Comparison of ENCODE assay signal across 17 cellular contexts in genomic region chr19:51293571-51294210, GRCh38. TPM values are rescaled to one million over a fixed set of nuclear protein-coding genes. Genes with fewer than 3 reads are reported as not detected.
DNase-seq lines count a peak whose midpoint lies in the region; ATAC-seq and TF ChIP-seq lines count a peak whose summit lies in the region.
"Had no signal": no experiment of that assay in that cellular context is flagged by ENCODE, and none has a peak within 500 bp of the region (broad histone marks: within the 10 kb centered on the region; RNA-seq: fewer than 3 reads in every experiment).

No MANE protein-coding gene starts in this region.

- peak overlapping the region; percentile 76 for H3K27ac ChIP-seq in HUES48 (ENCODE audit: low read depth, low read length)
- H3K27ac ChIP-seq in endodermal cell (ENCODE audit: low read depth, low read length): no peak overlapping the region
- no peak overlapping the region for H3K27ac ChIP-seq in CD8-positive, alpha-beta memory T cell (ENCODE audit: low read depth, low read length)
- H3K27ac ChIP-seq: SK-N-MC had no signal

- H3K36me3 ChIP-seq in HUES48 (ENCODE audit: control insufficient read depth, insufficient read depth, low read length) (no peaks in the 10 kb centered on the region), endodermal cell (ENCODE audit: control insufficient read depth, insufficient read depth, low read length) (no peaks in the 10 kb centered on the region)
- no peaks in the 10 kb centered on the region for H3K36me3 ChIP-seq in CD8-positive, alpha-beta memory T cell (ENCODE audit: insufficient read depth, low read length)

- TF ChIP-seq CTCF in endodermal cell (conservative IDR thresholded peaks at IDR 0.05): no peak

- no peaks in the 10 kb centered on the region for H3K27me3 Mint-ChIP-seq in endodermal cell (ENCODE audit: insufficient read depth)
- peaks cover 11 to 45% of the 10 kb centered on the region in 2 donors for H3K27me3 Mint-ChIP-seq in CD8-positive, alpha-beta memory T cell
- H3K27me3 Mint-ChIP-seq in activated CD4-positive, alpha-beta T cell treated with anti-CD3 and anti-CD28 coated beads, Interleukin-2, amount 10 ng/mL, durations not matched to agents 24 days and 14 days: peaks cover 2% of the 10 kb centered on the region

- H3K4me1 ChIP-seq in HUES48 (ENCODE audit: control insufficient read depth, insufficient read depth, low read length): peaks cover 38% of the 10 kb centered on the region
- peaks cover 19% of the 10 kb centered on the region for H3K4me1 ChIP-seq in endodermal cell (ENCODE audit: control insufficient read depth, insufficient read depth, low read length)
- H3K4me1 ChIP-seq in CD8-positive, alpha-beta memory T cell (ENCODE audit: insufficient read depth, low read length): no peaks in the 10 kb centered on the region

- peak overlapping the region; percentile 10; the same call in 1 of the 2 replicates for H3K4me3 ChIP-seq in HUES48 (ENCODE audit: low read depth, low read length)
- H3K4me3 ChIP-seq in endodermal cell (ENCODE audit: low read length): no peak overlapping the region
- no peak overlapping the region for H3K4me3 ChIP-seq in CD8-positive, alpha-beta memory T cell (ENCODE audit: low read length)
- H3K4me3 ChIP-seq: SK-N-MC had no signal

- POLR2A ChIA-PET in CD8-positive, alpha-beta memory T cell (lab: Charles Lee): no interaction called here

- whole genome bisulfite sequencing in endodermal cell (ENCODE audit: insufficient coverage in 1 of 2, insufficient read length in 1 of 2), 2 experiments: 65 to 75% methylated on average over 9 to 14 of the region's 14 CpGs

- peak overlapping the region; percentile 37 for H3K4me3 Mint-ChIP-seq in endodermal cell
- no peak overlapping the region for H3K4me3 Mint-ChIP-seq in stimulated activated effector memory CD8-positive, alpha-beta T cell treated with anti-CD3 and anti-CD28 coated beads, Interleukin-12 subunit alpha, Interleukin-12 subunit beta, amount 100 ng/mL, for 72 hours
- H3K4me3 Mint-ChIP-seq in CD8-positive, alpha-beta memory T cell: peak overlapping the region in 1 of 7 donors; percentile 63
- H3K4me3 Mint-ChIP-seq in activated CD4-positive, alpha-beta T cell treated with anti-CD3 and anti-CD28 coated beads, Interleukin-2, amount 10 ng/mL, durations not matched to agents 24 days and 14 days: no peak overlapping the region
- H3K4me3 Mint-ChIP-seq: CD14-positive monocyte, HFFc6 had no signal

- CTCF ChIA-PET in CD8-positive, alpha-beta memory T cell (lab: Charles Lee): no interaction called here

- H3K27me3 ChIP-seq in HUES48 (ENCODE audit: control insufficient read depth, insufficient read depth, low read length) (no peaks in the 10 kb centered on the region), endodermal cell (ENCODE audit: control insufficient read depth, insufficient read depth, low read length, poor library complexity, severe bottlenecking) (no peaks in the 10 kb centered on the region)
- no peaks in the 10 kb centered on the region for H3K27me3 ChIP-seq in CD8-positive, alpha-beta memory T cell (ENCODE audit: insufficient read depth, low read length, poor library complexity, severe bottlenecking)

- intact Hi-C loops in activated CD4-positive, alpha-beta T cell treated with anti-CD3 and anti-CD28 coated beads, Interleukin-2, amount 10 ng/mL, durations not matched to agents 24 days and 14 days (cut with micrococcal nuclease): no loop called here

- DNase-seq in endodermal cell (peak; percentile 79), iPS-NIHi11 (ENCODE audit: low spot score) (peak; percentile 43), middle frontal gyrus (ENCODE audit: extremely low spot score, low spot score) (no peak)
- no peak for DNase-seq in stimulated activated effector memory CD8-positive, alpha-beta T cell treated with anti-CD3 and anti-CD28 coated beads, Interleukin-12 subunit alpha, Interleukin-12 subunit beta, amount 100 ng/mL, for 72 hours (ENCODE audit: low spot score in 2 of 2)
- DNase-seq in CD8-positive, alpha-beta memory T cell: no peak
- DNase-seq in activated CD4-positive, alpha-beta T cell treated with anti-CD3 and anti-CD28 coated beads, Interleukin-2, amount 10 ng/mL, durations not matched to agents 24 days and 14 days: no peak
- DNase-seq: ACHN, HFFc6, NCI-H1092 treated with DMSO at 0.1 percent for 48 hours, NCI-H510A, NCI-H774, OCI-M1 had no signal

- peaks cover 4% of the 10 kb centered on the region for H3K9me3 Mint-ChIP-seq in endodermal cell
- H3K9me3 Mint-ChIP-seq in stimulated activated effector memory CD8-positive, alpha-beta T cell treated with anti-CD3 and anti-CD28 coated beads, Interleukin-12 subunit alpha, Interleukin-12 subunit beta, amount 100 ng/mL, for 72 hours: no peaks in the 10 kb centered on the region
- H3K9me3 Mint-ChIP-seq in CD8-positive, alpha-beta memory T cell: peaks cover 0 to 5% (median 0%) of the 10 kb centered on the region in 5 donors
- H3K9me3 Mint-ChIP-seq in activated CD4-positive, alpha-beta T cell treated with anti-CD3 and anti-CD28 coated beads, Interleukin-2, amount 10 ng/mL, durations not matched to agents 24 days and 14 days: no peaks in the 10 kb centered on the region

- H3K9ac ChIP-seq in HUES48 (ENCODE audit: low read depth, low read length) (peak overlapping the region; percentile 25; the same call in 1 of the 2 replicates), endodermal cell (ENCODE audit: extremely low read depth, low read length, poor library complexity, severe bottlenecking) (no peak overlapping the region)

- H3K36me3 Mint-ChIP-seq in endodermal cell (ENCODE audit: low read depth): no peaks in the 10 kb centered on the region
- H3K36me3 Mint-ChIP-seq in stimulated activated effector memory CD8-positive, alpha-beta T cell treated with anti-CD3 and anti-CD28 coated beads, Interleukin-12 subunit alpha, Interleukin-12 subunit beta, amount 100 ng/mL, for 72 hours: no peaks in the 10 kb centered on the region
- H3K36me3 Mint-ChIP-seq in CD8-positive, alpha-beta memory T cell: no peaks in the 10 kb centered on the region
- H3K36me3 Mint-ChIP-seq in activated CD4-positive, alpha-beta T cell treated with anti-CD3 and anti-CD28 coated beads, Interleukin-2, amount 10 ng/mL, durations not matched to agents 24 days and 14 days (ENCODE audit: low read depth): no peaks in the 10 kb centered on the region
- H3K36me3 Mint-ChIP-seq: CD14-positive monocyte had no signal

- peak overlapping the region; percentile 87 for H3K27ac Mint-ChIP-seq in endodermal cell
- H3K27ac Mint-ChIP-seq in stimulated activated effector memory CD8-positive, alpha-beta T cell treated with anti-CD3 and anti-CD28 coated beads, Interleukin-12 subunit alpha, Interleukin-12 subunit beta, amount 100 ng/mL, for 72 hours: peak overlapping the region; percentile 26
- H3K27ac Mint-ChIP-seq in CD8-positive, alpha-beta memory T cell: no peak overlapping the region
- H3K27ac Mint-ChIP-seq in activated CD4-positive, alpha-beta T cell treated with anti-CD3 and anti-CD28 coated beads, Interleukin-2, amount 10 ng/mL, durations not matched to agents 24 days and 14 days: no peak overlapping the region
- H3K27ac Mint-ChIP-seq: CD14-positive monocyte, HFFc6 had no signal

- H3K9me3 ChIP-seq in HUES48 (ENCODE audit: control insufficient read depth, insufficient read depth, low read length) (no peaks in the 10 kb centered on the region), endodermal cell (ENCODE audit: control insufficient read depth, low read length) (no peaks in the 10 kb centered on the region)
- H3K9me3 ChIP-seq in CD8-positive, alpha-beta memory T cell (ENCODE audit: low read length): no peaks in the 10 kb centered on the region

- H3K4me1 Mint-ChIP-seq in endodermal cell: peaks cover 45% of the 10 kb centered on the region
- H3K4me1 Mint-ChIP-seq in stimulated activated effector memory CD8-positive, alpha-beta T cell treated with anti-CD3 and anti-CD28 coated beads, Interleukin-12 subunit alpha, Interleukin-12 subunit beta, amount 100 ng/mL, for 72 hours: no peaks in the 10 kb centered on the region
- no peaks in the 10 kb centered on the region for H3K4me1 Mint-ChIP-seq in CD8-positive, alpha-beta memory T cell
- no peaks in the 10 kb centered on the region for H3K4me1 Mint-ChIP-seq in activated CD4-positive, alpha-beta T cell treated with anti-CD3 and anti-CD28 coated beads, Interleukin-2, amount 10 ng/mL, durations not matched to agents 24 days and 14 days
- H3K4me1 Mint-ChIP-seq: CD14-positive monocyte had no signal

- no peak for ATAC-seq in stimulated activated effector memory CD8-positive, alpha-beta T cell treated with anti-CD3 and anti-CD28 coated beads, Interleukin-12 subunit alpha, Interleukin-12 subunit beta, amount 100 ng/mL, for 72 hours
- ATAC-seq in GM21360 (IDR thresholded peaks at IDR 0.05; ENCODE audit: unreplicated experiment): no peak

RNA-seq across cellular contexts. Expression of gene IGLON5, which starts 17.8 kb away (rescaled TPM):
- total RNA-seq in endodermal cell: 10 to 100 TPM; 42.7 to 49.4 TPM
- 66.0 TPM for polyA plus RNA-seq in endodermal cell (2013, experiment 1 of 2)
- polyA plus RNA-seq in endodermal cell (2013, experiment 2 of 2): 57.1 TPM
- total RNA-seq in CD8-positive, alpha-beta memory T cell: under 1 TPM; 0.09 TPM
- not detected for polyA plus RNA-seq in CD8-positive, alpha-beta memory T cell
- total RNA-seq in activated CD4-positive, alpha-beta T cell treated with anti-CD3 and anti-CD28 coated beads, Interleukin-2, amount 10 ng/mL, durations not matched to agents 24 days and 14 days: 1.2 and 1.8 TPM in 2 replicates
- total RNA-seq: HFFc6, LHCN-M2 had no signal
- polyA plus RNA-seq: CD14-positive monocyte had no signal

RNA-seq across cellular contexts. Expression of gene SIGLECL1, which starts 42.8 kb away (rescaled TPM):
- not detected for total RNA-seq in endodermal cell
- not detected for polyA plus RNA-seq in endodermal cell (2013, experiment 1 of 2)
- not detected for polyA plus RNA-seq in endodermal cell (2013, experiment 2 of 2)
- total RNA-seq in CD8-positive, alpha-beta memory T cell: not detected
- not detected for polyA plus RNA-seq in CD8-positive, alpha-beta memory T cell
- total RNA-seq in activated CD4-positive, alpha-beta T cell treated with anti-CD3 and anti-CD28 coated beads, Interleukin-2, amount 10 ng/mL, durations not matched to agents 24 days and 14 days: not detected in 2 replicates
- total RNA-seq: HFFc6, LHCN-M2 had no signal
- polyA plus RNA-seq: CD14-positive monocyte had no signal

RNA-seq across cellular contexts. Expression of gene VSIG10L, which starts 48.2 kb away (rescaled TPM):
- total RNA-seq in endodermal cell: 10 to 100 TPM in 1 of 2 donors, 1 to 10 TPM in 1; 6.4 to 11.5 TPM
- polyA plus RNA-seq in endodermal cell (2013, experiment 1 of 2): 7.5 TPM
- 7.0 TPM for polyA plus RNA-seq in endodermal cell (2013, experiment 2 of 2)
- total RNA-seq in CD8-positive, alpha-beta memory T cell: 1 to 10 TPM; 3.3 to 3.6 TPM
- polyA plus RNA-seq in CD8-positive, alpha-beta memory T cell: 0.29 TPM
- total RNA-seq in activated CD4-positive, alpha-beta T cell treated with anti-CD3 and anti-CD28 coated beads, Interleukin-2, amount 10 ng/mL, durations not matched to agents 24 days and 14 days: 7.1 and 7.2 TPM in 2 replicates

Comparison
In these comparisons a context has a peak if more than half of its experiments do, and no peak if none do; other contexts are left out.
1. DNase-seq: peak in endodermal cell (single experiment) and iPS-NIHi11 (single experiment); none in stimulated activated effector memory CD8-positive, alpha-beta T cell treated with anti-CD3 and anti-CD28 coated beads, Interleukin-12 subunit alpha, Interleukin-12 subunit beta, amount 100 ng/mL, for 72 hours (0 of 2), CD8-positive, alpha-beta memory T cell (0 of 5), middle frontal gyrus (single experiment) and activated CD4-positive, alpha-beta T cell treated with anti-CD3 and anti-CD28 coated beads, Interleukin-2, amount 10 ng/mL, durations not matched to agents 24 days and 14 days (single experiment).
2. H3K27ac Mint-ChIP-seq: peak in endodermal cell (single experiment) and stimulated activated effector memory CD8-positive, alpha-beta T cell treated with anti-CD3 and anti-CD28 coated beads, Interleukin-12 subunit alpha, Interleukin-12 subunit beta, amount 100 ng/mL, for 72 hours (single experiment); none in CD8-positive, alpha-beta memory T cell (0 of 8) and activated CD4-positive, alpha-beta T cell treated with anti-CD3 and anti-CD28 coated beads, Interleukin-2, amount 10 ng/mL, durations not matched to agents 24 days and 14 days (single experiment).
3. RNA of gene IGLON5, which starts 17.8 kb away (total RNA-seq): 42.7 to 49.4 TPM in endodermal cell; 1.2 to 1.8 TPM in activated CD4-positive, alpha-beta T cell treated with anti-CD3 and anti-CD28 coated beads, Interleukin-2, amount 10 ng/mL, durations not matched to agents 24 days and 14 days and 0.09 TPM in CD8-positive, alpha-beta memory T cell; every median in the first group is over 10 times any median in the second.